ENCODE assay signal across 1 cellular context in the genomic region with DNA sequence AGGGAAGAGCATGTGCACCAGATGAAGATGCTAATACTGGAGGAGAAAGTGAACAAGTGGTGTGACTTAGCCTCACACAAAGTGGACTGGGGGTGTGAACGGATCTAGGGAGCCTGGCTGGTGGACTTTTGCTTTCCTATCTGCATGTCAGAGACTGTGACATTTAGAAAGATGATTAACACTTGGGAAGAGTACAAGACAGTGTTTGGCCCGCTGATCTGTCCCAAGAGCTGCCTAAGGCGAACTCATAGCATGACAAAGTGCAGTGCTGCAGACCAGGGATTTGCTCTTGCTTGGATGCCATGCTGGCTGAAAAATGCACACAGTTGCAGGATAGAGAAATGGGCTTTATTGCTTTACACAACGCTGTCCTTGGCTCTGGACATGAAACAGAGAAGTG.
A peak's percentile ranks its signal among the peaks of the same experiment; 100 is the strongest.
TF ChIP-seq lines count a peak whose summit lies in the region.

No MANE protein-coding gene starts in this region.

TF ChIP-seq in K562, 482 proteins besides CTCF, POLR2A, EP300 and RAD21 (continued from another document):
- TF ChIP-seq, protein P1, sequence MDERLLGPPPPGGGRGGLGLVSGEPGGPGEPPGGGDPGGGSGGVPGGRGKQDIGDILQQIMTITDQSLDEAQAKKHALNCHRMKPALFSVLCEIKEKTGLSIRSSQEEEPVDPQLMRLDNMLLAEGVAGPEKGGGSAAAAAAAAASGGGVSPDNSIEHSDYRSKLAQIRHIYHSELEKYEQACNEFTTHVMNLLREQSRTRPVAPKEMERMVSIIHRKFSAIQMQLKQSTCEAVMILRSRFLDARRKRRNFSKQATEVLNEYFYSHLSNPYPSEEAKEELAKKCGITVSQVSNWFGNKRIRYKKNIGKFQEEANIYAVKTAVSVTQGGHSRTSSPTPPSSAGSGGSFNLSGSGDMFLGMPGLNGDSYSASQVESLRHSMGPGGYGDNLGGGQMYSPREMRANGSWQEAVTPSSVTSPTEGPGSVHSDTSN (CRISPR knock-in tag; IDR thresholded peaks at IDR 0.05; ENCODE audit: low read depth): no peak
- TF ChIP-seq, protein P1 (tag; conservative IDR thresholded peaks at IDR 0.05; ENCODE audit: low read depth): peak; percentile 60
- TF ChIP-seq, protein P2, sequence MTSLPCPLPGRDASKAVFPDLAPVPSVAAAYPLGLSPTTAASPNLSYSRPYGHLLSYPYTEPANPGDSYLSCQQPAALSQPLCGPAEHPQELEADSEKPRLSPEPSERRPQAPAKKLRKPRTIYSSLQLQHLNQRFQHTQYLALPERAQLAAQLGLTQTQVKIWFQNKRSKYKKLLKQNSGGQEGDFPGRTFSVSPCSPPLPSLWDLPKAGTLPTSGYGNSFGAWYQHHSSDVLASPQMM (CRISPR knock-in tag; IDR thresholded peaks at IDR 0.05): no peak
- TF ChIP-seq HNRNPUL1 (IDR thresholded peaks at IDR 0.05; ENCODE audit: low read length): no peak
- no peak for TF ChIP-seq MAFF (IDR thresholded peaks at IDR 0.05; ENCODE audit: low read length)
- TF ChIP-seq ZNF146 (CRISPR knock-in tag; IDR thresholded peaks at IDR 0.05; ENCODE audit: unreplicated experiment): no peak
- TF ChIP-seq CBX5 (IDR thresholded peaks at IDR 0.05; ENCODE audit: borderline replicate concordance, low read depth): no peak
- TF ChIP-seq, protein P3, sequence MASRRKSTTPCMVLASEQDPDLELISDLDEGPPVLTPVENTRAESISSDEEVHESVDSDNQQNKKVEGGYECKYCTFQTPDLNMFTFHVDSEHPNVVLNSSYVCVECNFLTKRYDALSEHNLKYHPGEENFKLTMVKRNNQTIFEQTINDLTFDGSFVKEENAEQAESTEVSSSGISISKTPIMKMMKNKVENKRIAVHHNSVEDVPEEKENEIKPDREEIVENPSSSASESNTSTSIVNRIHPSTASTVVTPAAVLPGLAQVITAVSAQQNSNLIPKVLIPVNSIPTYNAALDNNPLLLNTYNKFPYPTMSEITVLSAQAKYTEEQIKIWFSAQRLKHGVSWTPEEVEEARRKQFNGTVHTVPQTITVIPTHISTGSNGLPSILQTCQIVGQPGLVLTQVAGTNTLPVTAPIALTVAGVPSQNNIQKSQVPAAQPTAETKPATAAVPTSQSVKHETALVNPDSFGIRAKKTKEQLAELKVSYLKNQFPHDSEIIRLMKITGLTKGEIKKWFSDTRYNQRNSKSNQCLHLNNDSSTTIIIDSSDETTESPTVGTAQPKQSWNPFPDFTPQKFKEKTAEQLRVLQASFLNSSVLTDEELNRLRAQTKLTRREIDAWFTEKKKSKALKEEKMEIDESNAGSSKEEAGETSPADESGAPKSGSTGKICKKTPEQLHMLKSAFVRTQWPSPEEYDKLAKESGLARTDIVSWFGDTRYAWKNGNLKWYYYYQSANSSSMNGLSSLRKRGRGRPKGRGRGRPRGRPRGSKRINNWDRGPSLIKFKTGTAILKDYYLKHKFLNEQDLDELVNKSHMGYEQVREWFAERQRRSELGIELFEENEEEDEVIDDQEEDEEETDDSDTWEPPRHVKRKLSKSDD (conservative IDR thresholded peaks at IDR 0.05; ENCODE audit: low read length): no peak
- TF ChIP-seq, protein P4, sequence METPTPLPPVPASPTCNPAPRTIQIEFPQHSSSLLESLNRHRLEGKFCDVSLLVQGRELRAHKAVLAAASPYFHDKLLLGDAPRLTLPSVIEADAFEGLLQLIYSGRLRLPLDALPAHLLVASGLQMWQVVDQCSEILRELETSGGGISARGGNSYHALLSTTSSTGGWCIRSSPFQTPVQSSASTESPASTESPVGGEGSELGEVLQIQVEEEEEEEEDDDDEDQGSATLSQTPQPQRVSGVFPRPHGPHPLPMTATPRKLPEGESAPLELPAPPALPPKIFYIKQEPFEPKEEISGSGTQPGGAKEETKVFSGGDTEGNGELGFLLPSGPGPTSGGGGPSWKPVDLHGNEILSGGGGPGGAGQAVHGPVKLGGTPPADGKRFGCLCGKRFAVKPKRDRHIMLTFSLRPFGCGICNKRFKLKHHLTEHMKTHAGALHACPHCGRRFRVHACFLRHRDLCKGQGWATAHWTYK (CRISPR knock-in tag; IDR thresholded peaks at IDR 0.05): no peak
- no peak for TF ChIP-seq ZNF76 (CRISPR knock-in tag; IDR thresholded peaks at IDR 0.05; ENCODE audit: borderline replicate concordance)
- TF ChIP-seq, protein P5, sequence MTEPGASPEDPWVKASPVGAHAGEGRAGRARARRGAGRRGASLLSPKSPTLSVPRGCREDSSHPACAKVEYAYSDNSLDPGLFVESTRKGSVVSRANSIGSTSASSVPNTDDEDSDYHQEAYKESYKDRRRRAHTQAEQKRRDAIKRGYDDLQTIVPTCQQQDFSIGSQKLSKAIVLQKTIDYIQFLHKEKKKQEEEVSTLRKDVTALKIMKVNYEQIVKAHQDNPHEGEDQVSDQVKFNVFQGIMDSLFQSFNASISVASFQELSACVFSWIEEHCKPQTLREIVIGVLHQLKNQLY (CRISPR knock-in tag; conservative IDR thresholded peaks at IDR 0.05): no peak
- TF ChIP-seq ZNF57 (CRISPR knock-in tag; IDR thresholded peaks at IDR 0.05): no peak
- no peak for TF ChIP-seq EZH2 (IDR thresholded peaks at IDR 0.05; ENCODE audit: borderline replicate concordance, low read depth, low read length)
- no peak for TF ChIP-seq PCBP1 (IDR thresholded peaks at IDR 0.05; ENCODE audit: low read depth, low read length, poor library complexity, severe bottlenecking)
- peak; percentile 39 for TF ChIP-seq MEIS2 (IDR thresholded peaks at IDR 0.05; ENCODE audit: partially characterized antibody)
- TF ChIP-seq, protein P6, sequence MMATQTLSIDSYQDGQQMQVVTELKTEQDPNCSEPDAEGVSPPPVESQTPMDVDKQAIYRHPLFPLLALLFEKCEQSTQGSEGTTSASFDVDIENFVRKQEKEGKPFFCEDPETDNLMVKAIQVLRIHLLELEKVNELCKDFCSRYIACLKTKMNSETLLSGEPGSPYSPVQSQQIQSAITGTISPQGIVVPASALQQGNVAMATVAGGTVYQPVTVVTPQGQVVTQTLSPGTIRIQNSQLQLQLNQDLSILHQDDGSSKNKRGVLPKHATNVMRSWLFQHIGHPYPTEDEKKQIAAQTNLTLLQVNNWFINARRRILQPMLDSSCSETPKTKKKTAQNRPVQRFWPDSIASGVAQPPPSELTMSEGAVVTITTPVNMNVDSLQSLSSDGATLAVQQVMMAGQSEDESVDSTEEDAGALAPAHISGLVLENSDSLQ (IDR thresholded peaks at IDR 0.05): peak; percentile 30; the same call in 1 of the 2 replicates
